Comparison of ENCODE assay signal across 1 cellular context in the genomic region with DNA sequence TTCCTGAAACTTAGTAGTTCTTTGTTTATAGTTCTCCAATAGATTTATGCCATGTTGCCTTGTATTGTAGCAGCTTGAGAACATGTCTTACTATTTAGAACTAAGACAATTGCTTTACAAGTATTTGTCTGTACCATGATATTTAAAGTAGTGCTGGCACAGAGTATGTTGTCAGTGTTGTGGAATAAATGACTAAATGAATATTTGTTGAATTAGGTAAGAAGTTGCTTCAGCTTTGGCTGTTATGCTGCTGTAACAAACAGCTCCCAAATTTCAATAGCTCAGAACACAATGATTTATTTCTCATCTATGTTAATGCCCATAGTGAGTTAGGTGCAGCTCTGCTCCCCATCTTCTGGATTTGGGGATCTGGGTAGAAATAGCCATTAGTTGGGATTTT.
TF ChIP-seq lines count a peak whose summit lies in the region.

No MANE protein-coding gene starts in this region.

TF ChIP-seq in HepG2, 621 proteins besides CTCF, POLR2A, EP300 and RAD21 (continued from another document):
- TF ChIP-seq, protein P1, sequence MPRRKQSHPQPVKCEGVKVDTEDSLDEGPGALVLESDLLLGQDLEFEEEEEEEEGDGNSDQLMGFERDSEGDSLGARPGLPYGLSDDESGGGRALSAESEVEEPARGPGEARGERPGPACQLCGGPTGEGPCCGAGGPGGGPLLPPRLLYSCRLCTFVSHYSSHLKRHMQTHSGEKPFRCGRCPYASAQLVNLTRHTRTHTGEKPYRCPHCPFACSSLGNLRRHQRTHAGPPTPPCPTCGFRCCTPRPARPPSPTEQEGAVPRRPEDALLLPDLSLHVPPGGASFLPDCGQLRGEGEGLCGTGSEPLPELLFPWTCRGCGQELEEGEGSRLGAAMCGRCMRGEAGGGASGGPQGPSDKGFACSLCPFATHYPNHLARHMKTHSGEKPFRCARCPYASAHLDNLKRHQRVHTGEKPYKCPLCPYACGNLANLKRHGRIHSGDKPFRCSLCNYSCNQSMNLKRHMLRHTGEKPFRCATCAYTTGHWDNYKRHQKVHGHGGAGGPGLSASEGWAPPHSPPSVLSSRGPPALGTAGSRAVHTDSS (CRISPR knock-in tag; conservative IDR thresholded peaks at IDR 0.05), result no peak
- TF ChIP-seq ZNF616 (CRISPR knock-in tag; IDR thresholded peaks at IDR 0.05; ENCODE audit: low read depth), result no peak
- TF ChIP-seq RXRA (CRISPR knock-in tag; IDR thresholded peaks at IDR 0.05), result no peak
- no peak for TF ChIP-seq MAFF (IDR thresholded peaks at IDR 0.05; ENCODE audit: low read depth, low read length)
- no peak for TF ChIP-seq ZNF879 (CRISPR knock-in tag; IDR thresholded peaks at IDR 0.05)
- no peak for TF ChIP-seq NFYB (CRISPR knock-in tag; IDR thresholded peaks at IDR 0.05)
- TF ChIP-seq, protein P2, sequence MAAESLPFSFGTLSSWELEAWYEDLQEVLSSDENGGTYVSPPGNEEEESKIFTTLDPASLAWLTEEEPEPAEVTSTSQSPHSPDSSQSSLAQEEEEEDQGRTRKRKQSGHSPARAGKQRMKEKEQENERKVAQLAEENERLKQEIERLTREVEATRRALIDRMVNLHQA (CRISPR knock-in tag; IDR thresholded peaks at IDR 0.05), result no peak
- TF ChIP-seq, protein P3, sequence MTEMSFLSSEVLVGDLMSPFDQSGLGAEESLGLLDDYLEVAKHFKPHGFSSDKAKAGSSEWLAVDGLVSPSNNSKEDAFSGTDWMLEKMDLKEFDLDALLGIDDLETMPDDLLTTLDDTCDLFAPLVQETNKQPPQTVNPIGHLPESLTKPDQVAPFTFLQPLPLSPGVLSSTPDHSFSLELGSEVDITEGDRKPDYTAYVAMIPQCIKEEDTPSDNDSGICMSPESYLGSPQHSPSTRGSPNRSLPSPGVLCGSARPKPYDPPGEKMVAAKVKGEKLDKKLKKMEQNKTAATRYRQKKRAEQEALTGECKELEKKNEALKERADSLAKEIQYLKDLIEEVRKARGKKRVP (CRISPR knock-in tag; IDR thresholded peaks at IDR 0.05), result no peak
- TF ChIP-seq RBM39 (IDR thresholded peaks at IDR 0.05; ENCODE audit: low read depth, low read length, poor library complexity, severe bottlenecking), result no peak
- no peak for TF ChIP-seq ZNF550 (CRISPR knock-in tag; IDR thresholded peaks at IDR 0.05; ENCODE audit: borderline replicate concordance)
